Comparison of ENCODE assay signal across 16 cellular contexts in genomic region chr21:24994717-24995116, GRCh38.
"Had no signal": no experiment of that assay in that cellular context is flagged by ENCODE, and none has a peak within 500 bp of the region (broad histone marks: within the 10 kb centered on the region; RNA-seq: fewer than 3 reads in every experiment).

No MANE protein-coding gene starts in this region.

- H3K9me3 Mint-ChIP-seq: activated naive CD8-positive, alpha-beta T cell treated with anti-CD3 and anti-CD28 coated beads, Interleukin-2, amount 50 U/mL, for 24 hours had no signal

- ATAC-seq: activated CD4-positive, alpha-beta T cell treated with anti-CD3 and anti-CD28 coated beads for 36 hours; activated CD8-positive, alpha-beta T cell treated with anti-CD3 and anti-CD28 coated beads for 36 hours; activated naive CD8-positive, alpha-beta T cell treated with anti-CD3 and anti-CD28 coated beads, Interleukin-2, amount 50 U/mL, for 24 hours; left lung; psoas muscle; right lobe of liver had no signal

- H3K4me1 ChIP-seq: left lung, psoas muscle, right lobe of liver had no signal

- H3K27me3 Mint-ChIP-seq: activated CD4-positive, alpha-beta T cell treated with anti-CD3 and anti-CD28 coated beads for 36 hours; activated CD8-positive, alpha-beta T cell treated with anti-CD3 and anti-CD28 coated beads for 36 hours; activated naive CD8-positive, alpha-beta T cell treated with anti-CD3 and anti-CD28 coated beads, Interleukin-2, amount 50 U/mL, for 24 hours had no signal

- FAIRE-seq: colon had no signal

- H3K27ac ChIP-seq: left lung, psoas muscle, right lobe of liver, VCaP had no signal

- H3K27me3 ChIP-seq: left lung, right lobe of liver had no signal

- H3K4me3 Mint-ChIP-seq: activated CD4-positive, alpha-beta T cell treated with anti-CD3 and anti-CD28 coated beads for 36 hours; activated CD8-positive, alpha-beta T cell treated with anti-CD3 and anti-CD28 coated beads for 36 hours; activated naive CD8-positive, alpha-beta T cell treated with anti-CD3 and anti-CD28 coated beads, Interleukin-2, amount 50 U/mL, for 24 hours; nephron had no signal

- H3K4me3 ChIP-seq: left lung, psoas muscle, right lobe of liver had no signal

- H3K36me3 ChIP-seq: left lung, right lobe of liver had no signal

- H3K9me3 ChIP-seq: right lobe of liver had no signal

- H3K4me1 Mint-ChIP-seq: activated CD4-positive, alpha-beta T cell treated with anti-CD3 and anti-CD28 coated beads for 36 hours; activated naive CD8-positive, alpha-beta T cell treated with anti-CD3 and anti-CD28 coated beads, Interleukin-2, amount 50 U/mL, for 24 hours had no signal

- DNase-seq: activated CD4-positive, alpha-beta T cell treated with anti-CD3 and anti-CD28 coated beads for 36 hours; activated CD8-positive, alpha-beta memory T cell treated with anti-CD3 and anti-CD28 coated beads, Interleukin-2, amount 50 U/mL, for 48 hours; activated CD8-positive, alpha-beta T cell treated with anti-CD3 and anti-CD28 coated beads for 36 hours; activated naive CD4-positive, alpha-beta T cell treated with Interleukin-2 at 50 U/mL for 16 hours; activated naive CD8-positive, alpha-beta T cell treated with anti-CD3 and anti-CD28 coated beads, Interleukin-2, amount 50 U/mL, for 24 hours; foreskin melanocyte; head of caudate nucleus; left lung; psoas muscle; right lobe of liver; stimulated activated CD4-positive, alpha-beta T cell treated with anti-CD3 and anti-CD28 coated beads, Interleukin-2, amount 100 ng/mL, for 24 hours; stimulated activated naive CD4-positive, alpha-beta T cell; trophoblast cell had no signal
